ENCODE assay signal across 17 cellular contexts in the genomic region with DNA sequence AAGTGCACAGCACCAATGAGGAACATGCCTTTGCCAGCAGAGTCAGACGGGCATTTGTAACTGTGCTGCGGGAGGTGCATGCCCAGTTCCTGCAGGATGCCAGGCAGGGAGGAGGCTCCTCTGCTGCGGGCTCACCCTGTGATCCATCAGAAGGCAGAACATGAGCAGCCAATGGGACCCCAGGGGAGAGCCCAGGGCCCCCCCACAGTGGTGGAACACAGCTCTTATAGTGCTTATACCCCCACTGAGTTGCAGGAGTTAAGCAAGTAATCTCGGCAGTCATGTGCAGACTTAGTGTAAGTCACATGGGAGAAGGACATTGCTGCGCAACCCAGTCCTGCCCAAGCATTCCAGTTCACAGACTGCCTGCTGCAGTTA.
A peak's percentile ranks its signal among the peaks of the same experiment; 100 is the strongest.
DNase-seq lines count a peak whose midpoint lies in the region; ATAC-seq and TF ChIP-seq lines count a peak whose summit lies in the region.
"Had no signal": no experiment of that assay in that cellular context is flagged by ENCODE, and none has a peak within 500 bp of the region (broad histone marks: within the 10 kb centered on the region; RNA-seq: fewer than 3 reads in every experiment).

No MANE protein-coding gene starts in this region.

- intact Hi-C loops in Caco-2 (cut with micrococcal nuclease; ENCODE audit: unreplicated experiment): loop anchor here (2.0 kb wide), 1 partner anchor 16 kb away; no protein-coding TSS in a partner anchor
- intact Hi-C loops in left colon (cut with DNase I, micrococcal nuclease): no loop called here
- intact Hi-C loops in spleen (cut with DNase I; ENCODE audit: low total_unique reads): no loop called here

- TF ChIP-seq CTCF in Caco-2 (IDR thresholded peaks at IDR 0.05; ENCODE audit: insufficient read depth in 1 of 2, low read depth in 1 of 2, low read length in 1 of 2, severe bottlenecking in 1 of 2, unreplicated experiment in 1 of 2): no peak
- TF ChIP-seq CTCF in spleen (IDR thresholded peaks at IDR 0.05 in 8 of 11, conservative IDR thresholded peaks at IDR 0.05 in 3 of 11): no peak

- no peak for DNase-seq in Caco-2
- DNase-seq in amniotic epithelial cell (ENCODE audit: low read depth): peak; percentile 40
- DNase-seq in left colon: no peak
- peak; percentile 60 for DNase-seq in spleen
- DNase-seq in NCI-H345 (lab: John Stamatoyannopoulos, UW): no peak
- DNase-seq in hippocampal formation (lab: John Stamatoyannopoulos, UW): no peak
- DNase-seq: DMS 273 treated with DMSO at 0.1 percent for 48 hours, GF-D8, H9, NCI-H1048, NCI-H1694 treated with DMSO at 0.1 percent for 48 hours, NCI-H446, NCI-H774, PC-3 had no signal

- H3K4me3 ChIP-seq in Caco-2 (ENCODE audit: low read depth, low read length) (no peak overlapping the region), spleen (no peak overlapping the region)
- H3K4me3 ChIP-seq: SJSA1 had no signal

- no peaks in the 10 kb centered on the region for H3K36me3 ChIP-seq in Caco-2 (ENCODE audit: control insufficient read depth, insufficient read depth, low read length)
- no peaks in the 10 kb centered on the region for H3K36me3 ChIP-seq in spleen
- H3K36me3 ChIP-seq: SJSA1 had no signal

- CTCF ChIA-PET in Caco-2 (lab: Charles Lee): no interaction called here

- no peak overlapping the region for H3K4me3 Mint-ChIP-seq in Caco-2 (ENCODE audit: unreplicated experiment)
- H3K4me3 Mint-ChIP-seq: H9 had no signal

- H3K4me1 Mint-ChIP-seq in Caco-2 (ENCODE audit: low read depth, unreplicated experiment): peaks cover 8% of the 10 kb centered on the region

- H3K36me3 Mint-ChIP-seq in Caco-2 (ENCODE audit: insufficient read depth, unreplicated experiment): no peaks in the 10 kb centered on the region

- POLR2A ChIA-PET in Caco-2 (lab: Charles Lee): no interaction called here

- no TSS peak for BruUV-seq in Caco-2 (replicated peaks; lab: Mats Ljungman, UMichigan)

- H3K9me3 ChIP-seq in Caco-2: no peaks in the 10 kb centered on the region
- peaks cover 0 to 3% (median 0%) of the 10 kb centered on the region in 8 donors for H3K9me3 ChIP-seq in spleen
- H3K9me3 ChIP-seq: SJSA1 had no signal

- no peaks in the 10 kb centered on the region for H3K27me3 Mint-ChIP-seq in Caco-2 (ENCODE audit: insufficient read depth, unreplicated experiment)

- H3K9me3 Mint-ChIP-seq in Caco-2 (ENCODE audit: unreplicated experiment): peaks cover 20% of the 10 kb centered on the region

- peak overlapping the region; percentile 43 for H3K27ac Mint-ChIP-seq in Caco-2 (ENCODE audit: unreplicated experiment)

- peaks cover 5% of the 10 kb centered on the region; the same call in 1 of the 2 replicates for H3K4me1 ChIP-seq in Caco-2
- H3K4me1 ChIP-seq in spleen: no peaks in the 10 kb centered on the region
- H3K4me1 ChIP-seq: SJSA1 had no signal

- WGBS in spleen, 5 donors: 86 to 89% (median 86%) methylated on average over 3 to 5 of the region's 5 CpGs

- ATAC-seq in left colon: peak; percentile 20
- ATAC-seq in GM21528 (IDR thresholded peaks at IDR 0.05; ENCODE audit: low FRiP score, unreplicated experiment): no peak
- ATAC-seq: PC-3 had no signal

- TF ChIP-seq POLR2A in spleen (IDR thresholded peaks at IDR 0.05): no peak

- H3K27me3 ChIP-seq in Caco-2 (replicated peaks; ENCODE audit: control insufficient read depth, insufficient read depth, low read length) (no peaks in the 10 kb centered on the region), spleen (replicated peaks in 1 of 7) (peaks cover 0 to 6% (median 0%) of the 10 kb centered on the region in 7 donors)
- H3K27me3 ChIP-seq: SJSA1 had no signal

- no peak overlapping the region for H3K27ac ChIP-seq in spleen
- H3K27ac ChIP-seq: C4-2B, SJSA1 had no signal

Comparison
In these comparisons a context has a peak if more than half of its experiments do, and no peak if none do; other contexts are left out.
1. DNase-seq: peak in amniotic epithelial cell (single experiment) and spleen (single experiment); none in Caco-2 (0 of 2), left colon (0 of 2), NCI-H345 (single experiment) and hippocampal formation (0 of 2).